1 cellular context compared by ENCODE assay signal in the genomic region with DNA sequence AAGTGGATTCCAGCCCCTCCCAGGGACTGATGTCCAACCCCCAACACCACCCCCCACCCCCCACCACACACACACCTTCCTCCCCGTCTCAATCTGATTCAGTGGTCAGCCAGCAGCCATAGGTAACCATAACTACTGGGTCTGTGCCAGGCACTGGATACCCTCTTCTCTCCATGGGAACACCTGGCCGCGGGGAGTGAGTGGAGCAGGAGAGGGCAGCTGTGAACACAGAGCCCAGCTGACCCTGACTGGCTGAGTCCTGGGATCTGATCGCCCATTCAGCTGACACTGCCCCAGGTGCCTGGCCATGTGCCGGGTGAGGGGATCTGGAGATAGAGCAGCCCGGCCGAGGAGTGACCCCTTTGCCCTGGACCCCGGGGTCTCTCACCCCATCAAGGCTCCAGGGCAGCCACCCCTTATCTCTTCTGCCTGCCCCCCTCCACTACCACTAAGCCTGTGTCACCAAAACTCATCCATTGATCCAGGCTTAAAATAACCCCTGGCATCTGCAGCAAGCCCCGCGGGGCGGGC.
TF ChIP-seq lines count a peak whose summit lies in the region.

No MANE protein-coding gene starts in this region.

TF ChIP-seq in GM12878, 131 proteins besides CTCF, POLR2A, EP300 and RAD21:
- TF ChIP-seq POLR2AphosphoS5 (IDR thresholded peaks at IDR 0.05; ENCODE audit: low read length) (peak; percentile 5; the same call in 1 of the 2 replicates), PML (IDR thresholded peaks at IDR 0.05; ENCODE audit: low read length) (no peak)
